In the genomic region with DNA sequence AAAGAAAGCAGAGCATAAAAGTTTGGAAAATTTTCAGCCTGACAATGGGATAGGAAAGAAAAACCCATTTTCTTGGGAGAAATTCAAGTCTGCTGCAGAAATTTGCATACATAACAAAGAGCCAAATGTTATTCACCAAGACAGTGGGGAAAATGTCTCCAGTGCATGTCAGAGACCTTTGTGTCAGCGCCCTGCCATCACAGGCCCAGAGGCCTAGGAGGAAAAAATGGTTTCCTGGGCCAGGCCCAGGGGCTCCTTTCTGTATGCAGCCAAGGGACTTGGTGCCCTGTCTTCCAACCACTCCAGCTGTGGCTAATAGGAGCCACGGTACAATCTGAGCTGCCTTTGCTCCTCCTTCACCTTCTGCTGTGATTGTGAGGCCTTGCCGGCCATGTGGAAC, we compare ENCODE assay signal across 2 cellular contexts.
TF ChIP-seq lines count a peak whose summit lies in the region.

No MANE protein-coding gene starts in this region.

TF ChIP-seq in HEK293, 187 proteins besides CTCF, POLR2A, EP300 and RAD21 (continued from another document):
- TF ChIP-seq, protein P1, sequence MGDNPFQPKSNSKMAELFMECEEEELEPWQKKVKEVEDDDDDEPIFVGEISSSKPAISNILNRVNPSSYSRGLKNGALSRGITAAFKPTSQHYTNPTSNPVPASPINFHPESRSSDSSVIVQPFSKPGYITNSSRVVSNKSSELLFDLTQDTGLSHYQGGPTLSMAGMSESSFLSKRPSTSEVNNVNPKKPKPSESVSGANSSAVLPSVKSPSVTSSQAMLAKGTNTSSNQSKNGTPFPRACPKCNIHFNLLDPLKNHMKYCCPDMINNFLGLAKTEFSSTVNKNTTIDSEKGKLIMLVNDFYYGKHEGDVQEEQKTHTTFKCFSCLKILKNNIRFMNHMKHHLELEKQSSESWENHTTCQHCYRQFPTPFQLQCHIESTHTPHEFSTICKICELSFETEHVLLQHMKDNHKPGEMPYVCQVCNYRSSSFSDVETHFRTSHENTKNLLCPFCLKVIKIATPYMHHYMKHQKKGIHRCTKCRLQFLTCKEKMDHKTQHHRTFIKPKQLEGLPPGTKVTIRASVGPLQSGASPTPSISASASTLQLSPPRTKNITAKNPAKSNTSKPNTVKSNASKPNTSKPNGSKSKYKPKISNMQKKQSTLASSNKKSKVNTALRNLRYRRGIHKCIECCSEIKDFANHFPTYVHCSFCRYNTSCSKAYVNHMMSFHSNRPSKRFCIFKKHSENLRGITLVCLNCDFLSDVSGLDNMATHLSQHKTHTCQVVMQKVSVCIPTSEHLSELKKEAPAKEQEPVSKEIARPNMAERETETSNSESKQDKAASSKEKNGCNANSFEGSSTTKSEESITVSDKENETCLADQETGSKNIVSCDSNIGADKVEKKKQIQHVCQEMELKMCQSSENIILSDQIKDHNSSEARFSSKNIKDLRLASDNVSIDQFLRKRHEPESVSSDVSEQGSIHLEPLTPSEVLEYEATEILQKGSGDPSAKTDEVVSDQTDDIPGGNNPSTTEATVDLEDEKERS (tag by site-specific recombination; IDR thresholded peaks at IDR 0.05) = no peak
- no peak for TF ChIP-seq ZBTB11 (tag by site-specific recombination; conservative IDR thresholded peaks at IDR 0.05; ENCODE audit: low read depth)
- no peak for TF ChIP-seq ZNF366 (tag by site-specific recombination; conservative IDR thresholded peaks at IDR 0.05)
- no peak for TF ChIP-seq ZNF423 (tag by site-specific recombination; IDR thresholded peaks at IDR 0.05)
- TF ChIP-seq ZNF311 (tag by site-specific recombination; IDR thresholded peaks at IDR 0.05; ENCODE audit: borderline replicate concordance) = no peak
TF ChIP-seq in HEK293: peak in this region for 3.

TF ChIP-seq in K562, 482 proteins besides CTCF, POLR2A, EP300 and RAD21 (continued from another document):
- TF ChIP-seq ZNF609 (CRISPR knock-in tag; IDR thresholded peaks at IDR 0.05; ENCODE audit: borderline replicate concordance) (no peak), ZFP36 (IDR thresholded peaks at IDR 0.05; ENCODE audit: low read depth, low read length, partially characterized antibody) (peak; percentile 86), ZNF121 (CRISPR knock-in tag; conservative IDR thresholded peaks at IDR 0.05) (no peak), U2AF1 (optimal IDR thresholded peaks at IDR 0.05; ENCODE audit: low read depth, low read length) (no peak), ZBTB1 (CRISPR knock-in tag; IDR thresholded peaks at IDR 0.05; ENCODE audit: borderline replicate concordance, low read depth) (no peak)
- TF ChIP-seq, protein P2, sequence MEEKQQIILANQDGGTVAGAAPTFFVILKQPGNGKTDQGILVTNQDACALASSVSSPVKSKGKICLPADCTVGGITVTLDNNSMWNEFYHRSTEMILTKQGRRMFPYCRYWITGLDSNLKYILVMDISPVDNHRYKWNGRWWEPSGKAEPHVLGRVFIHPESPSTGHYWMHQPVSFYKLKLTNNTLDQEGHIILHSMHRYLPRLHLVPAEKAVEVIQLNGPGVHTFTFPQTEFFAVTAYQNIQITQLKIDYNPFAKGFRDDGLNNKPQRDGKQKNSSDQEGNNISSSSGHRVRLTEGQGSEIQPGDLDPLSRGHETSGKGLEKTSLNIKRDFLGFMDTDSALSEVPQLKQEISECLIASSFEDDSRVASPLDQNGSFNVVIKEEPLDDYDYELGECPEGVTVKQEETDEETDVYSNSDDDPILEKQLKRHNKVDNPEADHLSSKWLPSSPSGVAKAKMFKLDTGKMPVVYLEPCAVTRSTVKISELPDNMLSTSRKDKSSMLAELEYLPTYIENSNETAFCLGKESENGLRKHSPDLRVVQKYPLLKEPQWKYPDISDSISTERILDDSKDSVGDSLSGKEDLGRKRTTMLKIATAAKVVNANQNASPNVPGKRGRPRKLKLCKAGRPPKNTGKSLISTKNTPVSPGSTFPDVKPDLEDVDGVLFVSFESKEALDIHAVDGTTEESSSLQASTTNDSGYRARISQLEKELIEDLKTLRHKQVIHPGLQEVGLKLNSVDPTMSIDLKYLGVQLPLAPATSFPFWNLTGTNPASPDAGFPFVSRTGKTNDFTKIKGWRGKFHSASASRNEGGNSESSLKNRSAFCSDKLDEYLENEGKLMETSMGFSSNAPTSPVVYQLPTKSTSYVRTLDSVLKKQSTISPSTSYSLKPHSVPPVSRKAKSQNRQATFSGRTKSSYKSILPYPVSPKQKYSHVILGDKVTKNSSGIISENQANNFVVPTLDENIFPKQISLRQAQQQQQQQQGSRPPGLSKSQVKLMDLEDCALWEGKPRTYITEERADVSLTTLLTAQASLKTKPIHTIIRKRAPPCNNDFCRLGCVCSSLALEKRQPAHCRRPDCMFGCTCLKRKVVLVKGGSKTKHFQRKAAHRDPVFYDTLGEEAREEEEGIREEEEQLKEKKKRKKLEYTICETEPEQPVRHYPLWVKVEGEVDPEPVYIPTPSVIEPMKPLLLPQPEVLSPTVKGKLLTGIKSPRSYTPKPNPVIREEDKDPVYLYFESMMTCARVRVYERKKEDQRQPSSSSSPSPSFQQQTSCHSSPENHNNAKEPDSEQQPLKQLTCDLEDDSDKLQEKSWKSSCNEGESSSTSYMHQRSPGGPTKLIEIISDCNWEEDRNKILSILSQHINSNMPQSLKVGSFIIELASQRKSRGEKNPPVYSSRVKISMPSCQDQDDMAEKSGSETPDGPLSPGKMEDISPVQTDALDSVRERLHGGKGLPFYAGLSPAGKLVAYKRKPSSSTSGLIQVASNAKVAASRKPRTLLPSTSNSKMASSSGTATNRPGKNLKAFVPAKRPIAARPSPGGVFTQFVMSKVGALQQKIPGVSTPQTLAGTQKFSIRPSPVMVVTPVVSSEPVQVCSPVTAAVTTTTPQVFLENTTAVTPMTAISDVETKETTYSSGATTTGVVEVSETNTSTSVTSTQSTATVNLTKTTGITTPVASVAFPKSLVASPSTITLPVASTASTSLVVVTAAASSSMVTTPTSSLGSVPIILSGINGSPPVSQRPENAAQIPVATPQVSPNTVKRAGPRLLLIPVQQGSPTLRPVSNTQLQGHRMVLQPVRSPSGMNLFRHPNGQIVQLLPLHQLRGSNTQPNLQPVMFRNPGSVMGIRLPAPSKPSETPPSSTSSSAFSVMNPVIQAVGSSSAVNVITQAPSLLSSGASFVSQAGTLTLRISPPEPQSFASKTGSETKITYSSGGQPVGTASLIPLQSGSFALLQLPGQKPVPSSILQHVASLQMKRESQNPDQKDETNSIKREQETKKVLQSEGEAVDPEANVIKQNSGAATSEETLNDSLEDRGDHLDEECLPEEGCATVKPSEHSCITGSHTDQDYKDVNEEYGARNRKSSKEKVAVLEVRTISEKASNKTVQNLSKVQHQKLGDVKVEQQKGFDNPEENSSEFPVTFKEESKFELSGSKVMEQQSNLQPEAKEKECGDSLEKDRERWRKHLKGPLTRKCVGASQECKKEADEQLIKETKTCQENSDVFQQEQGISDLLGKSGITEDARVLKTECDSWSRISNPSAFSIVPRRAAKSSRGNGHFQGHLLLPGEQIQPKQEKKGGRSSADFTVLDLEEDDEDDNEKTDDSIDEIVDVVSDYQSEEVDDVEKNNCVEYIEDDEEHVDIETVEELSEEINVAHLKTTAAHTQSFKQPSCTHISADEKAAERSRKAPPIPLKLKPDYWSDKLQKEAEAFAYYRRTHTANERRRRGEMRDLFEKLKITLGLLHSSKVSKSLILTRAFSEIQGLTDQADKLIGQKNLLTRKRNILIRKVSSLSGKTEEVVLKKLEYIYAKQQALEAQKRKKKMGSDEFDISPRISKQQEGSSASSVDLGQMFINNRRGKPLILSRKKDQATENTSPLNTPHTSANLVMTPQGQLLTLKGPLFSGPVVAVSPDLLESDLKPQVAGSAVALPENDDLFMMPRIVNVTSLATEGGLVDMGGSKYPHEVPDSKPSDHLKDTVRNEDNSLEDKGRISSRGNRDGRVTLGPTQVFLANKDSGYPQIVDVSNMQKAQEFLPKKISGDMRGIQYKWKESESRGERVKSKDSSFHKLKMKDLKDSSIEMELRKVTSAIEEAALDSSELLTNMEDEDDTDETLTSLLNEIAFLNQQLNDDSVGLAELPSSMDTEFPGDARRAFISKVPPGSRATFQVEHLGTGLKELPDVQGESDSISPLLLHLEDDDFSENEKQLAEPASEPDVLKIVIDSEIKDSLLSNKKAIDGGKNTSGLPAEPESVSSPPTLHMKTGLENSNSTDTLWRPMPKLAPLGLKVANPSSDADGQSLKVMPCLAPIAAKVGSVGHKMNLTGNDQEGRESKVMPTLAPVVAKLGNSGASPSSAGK (IDR thresholded peaks at IDR 0.05) = no peak
